ENCODE assay signal across 8 cellular contexts in genomic region chr9:126862461-126862830, GRCh38. TPM values are rescaled to one million over a fixed set of nuclear protein-coding genes. Genes with fewer than 3 reads are reported as not detected.
DNase-seq lines count a peak whose midpoint lies in the region; ATAC-seq and TF ChIP-seq lines count a peak whose summit lies in the region.

No MANE protein-coding gene starts in this region.

- in situ Hi-C loops in mammary epithelial cell (cut with MboI; ENCODE audit: low sequenced_read_pairs in 2 of 2): no loop called here

- no peak for TF ChIP-seq CTCF in AG09309 (IDR thresholded peaks at IDR 0.05; ENCODE audit: control insufficient read depth, insufficient read depth, low read depth, low read length, missing control alignments)
- no peak for TF ChIP-seq CTCF in mammary epithelial cell (conservative IDR thresholded peaks at IDR 0.05 in 1 of 2, IDR thresholded peaks at IDR 0.05 in 1 of 2; ENCODE audit: extremely low read depth in 1 of 2, insufficient read depth in 1 of 2, low read depth in 1 of 2, low read length in 2 of 2)
- no peak for TF ChIP-seq CTCF in RWPE1 (conservative IDR thresholded peaks at IDR 0.05; ENCODE audit: low read depth)

- peak overlapping the region; percentile 98 for H3K4me2 ChIP-seq in mammary epithelial cell (ENCODE audit: insufficient read depth, low read depth, low read length)

- DNase-seq in AG09309 (ENCODE audit: low read depth) (no peak), mammary epithelial cell (no peak), RWPE1 (ENCODE audit: low spot score) (no peak), germinal center (ENCODE audit: low spot score) (no peak)

- no peaks in the 10 kb centered on the region for H4K20me1 ChIP-seq in mammary epithelial cell (ENCODE audit: insufficient read depth, low read length)

- ATAC-seq in GM21390 (IDR thresholded peaks at IDR 0.05; ENCODE audit: unreplicated experiment): no peak
- no peak for ATAC-seq in esophagus mucosa

- dilution Hi-C loops in mammary epithelial cell (cut with HindIII; ENCODE audit: low sequenced_read_pairs): no loop called here

- peak overlapping the region; percentile 75 for H3K4me3 ChIP-seq in AG09309 (ENCODE audit: control insufficient read depth, low read depth, low read length)
- peak overlapping the region; percentile 93 for H3K4me3 ChIP-seq in HUES6 (ENCODE audit: low read depth, low read length)
- peak overlapping the region; percentile 65 to 84 (median 71) for H3K4me3 ChIP-seq in mammary epithelial cell (replicated peaks in 1 of 3; ENCODE audit: insufficient read depth in 1 of 3, low read depth in 2 of 3, low read length in 3 of 3)
- H3K4me3 ChIP-seq in mononuclear cell (ENCODE audit: low read length): peak overlapping the region; percentile 73

- H3K4me1 ChIP-seq in HUES6 (ENCODE audit: control insufficient read depth, insufficient read depth, low read length) (peaks cover 21% of the 10 kb centered on the region), mammary epithelial cell (ENCODE audit: insufficient read depth, low read length) (peaks cover 14% of the 10 kb centered on the region), mononuclear cell (ENCODE audit: insufficient read depth, low read length) (peaks cover 41% of the 10 kb centered on the region)

- peaks cover 19% of the 10 kb centered on the region for H3K36me3 ChIP-seq in HUES6 (ENCODE audit: control insufficient read depth, insufficient read depth, low read length)
- peaks cover 14% of the 10 kb centered on the region for H3K36me3 ChIP-seq in mammary epithelial cell (ENCODE audit: insufficient read depth, low read length)

- H3K27me3 ChIP-seq in HUES6 (ENCODE audit: control insufficient read depth, insufficient read depth, low read length): no peaks in the 10 kb centered on the region
- H3K27me3 ChIP-seq in mammary epithelial cell (ENCODE audit: insufficient read depth, low read length): no peaks in the 10 kb centered on the region
- no peaks in the 10 kb centered on the region for H3K27me3 ChIP-seq in mononuclear cell (ENCODE audit: insufficient read depth, low read length)

- intact Hi-C loops in mammary epithelial cell (cut with micrococcal nuclease): no loop called here

- H2AFZ ChIP-seq in mammary epithelial cell (ENCODE audit: low read depth, low read length): peak overlapping the region; percentile 17

- POLR2A ChIA-PET in RWPE1 (lab: Yijun Ruan, JAX; ENCODE audit: low non-redundant PET): interaction anchor here (0.6 kb wide), 2 partner anchors 1327 to 1757 kb away, joined by 3 to 6 read pairs; no protein-coding TSS in a partner anchor

- 23% methylated on average over 4 of the region's 4 CpGs for WGBS in mammary epithelial cell (ENCODE audit: low coverage, missing lambda C conversion rate)

- H3K27ac ChIP-seq in HUES6 (ENCODE audit: low read depth, low read length) (no peak overlapping the region), mammary epithelial cell (ENCODE audit: insufficient read depth, low read depth, low read length) (no peak overlapping the region), RWPE1 (no peak overlapping the region)

- CTCF ChIA-PET in mammary epithelial cell (lab: Charles Lee; ENCODE audit: low non-redundant PET) (no interaction called here), RWPE1 (lab: Yijun Ruan, JAX) (interaction anchor here (0.5 to 1.1 kb wide), 3 partner anchors 20 to 718 kb away, joined by 3 to 6 read pairs (median 4); no protein-coding TSS in a partner anchor)

- H3K9ac ChIP-seq in HUES6 (ENCODE audit: low read length) (no peak overlapping the region), mammary epithelial cell (ENCODE audit: insufficient read depth, low read length) (no peak overlapping the region)

- BruUV-seq in mammary epithelial cell (replicated peaks; lab: Mats Ljungman, UMichigan): no TSS peak

- H3K79me2 ChIP-seq in mammary epithelial cell (ENCODE audit: insufficient read depth, low read length): peaks cover 64% of the 10 kb centered on the region

- H3K9me3 ChIP-seq in HUES6 (ENCODE audit: control insufficient read depth, insufficient read depth, low read depth, low read length): no peaks in the 10 kb centered on the region
- H3K9me3 ChIP-seq in mammary epithelial cell (replicated peaks; ENCODE audit: insufficient read depth, low read length): no peaks in the 10 kb centered on the region
- H3K9me3 ChIP-seq in mononuclear cell (ENCODE audit: low read depth, low read length): no peaks in the 10 kb centered on the region

RNA-seq across cellular contexts. Expression of gene ZBTB34, which starts 2.0 kb away (rescaled TPM):
- total RNA-seq in mammary epithelial cell (10 to 100 TPM in 1 of 2 donors, 1 to 10 TPM in 1; 5.1 to 10.3 TPM), mononuclear cell (10.9 TPM), esophagus mucosa (2.5 TPM)
- 3.4 TPM for polyA plus RNA-seq in mammary epithelial cell
- 7.0 TPM for polyA minus RNA-seq in mammary epithelial cell

RNA-seq across cellular contexts. Expression of gene RALGPS1, which starts 52.1 kb away (rescaled TPM):
- total RNA-seq in mammary epithelial cell (under 1 TPM; 0.83 to 0.94 TPM), mononuclear cell (8.2 TPM), esophagus mucosa (6.8 TPM)
- polyA plus RNA-seq in mammary epithelial cell: 0.39 TPM
- not detected for polyA minus RNA-seq in mammary epithelial cell

RNA-seq across cellular contexts. Expression of gene ZBTB43, which starts 57.6 kb away (rescaled TPM):
- total RNA-seq in mammary epithelial cell (10 to 100 TPM; 24.0 to 32.4 TPM), mononuclear cell (50.7 TPM), esophagus mucosa (12.8 TPM)
- 7.0 TPM for polyA plus RNA-seq in mammary epithelial cell
- 6.4 TPM for polyA minus RNA-seq in mammary epithelial cell
